In the genomic region with DNA sequence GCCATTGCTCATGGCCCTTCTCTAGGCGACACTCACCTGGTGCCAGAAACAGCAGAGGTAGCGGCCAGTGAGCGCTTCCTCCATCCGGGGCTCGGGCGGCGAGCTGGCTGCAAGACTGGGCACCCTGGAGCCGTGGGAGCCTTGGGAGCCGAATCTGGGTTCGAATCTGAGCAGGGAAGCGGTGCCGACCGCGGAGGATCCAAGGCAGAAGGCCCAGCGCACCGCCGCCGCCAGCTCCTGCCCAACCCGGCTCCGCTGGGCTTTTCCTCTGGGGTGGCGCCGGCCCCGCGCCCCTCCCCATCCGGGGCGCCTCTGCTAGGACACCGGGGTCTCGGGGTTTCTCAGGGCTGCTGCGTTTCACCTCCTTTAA, we compare ENCODE assay signal across 15 cellular contexts. TPM values are rescaled to one million over a fixed set of nuclear protein-coding genes. Genes with fewer than 3 reads are reported as not detected.
A peak's percentile ranks its signal among the peaks of the same experiment; 100 is the strongest.
DNase-seq lines count a peak whose midpoint lies in the region; ATAC-seq and TF ChIP-seq lines count a peak whose summit lies in the region.
"Had no signal": no experiment of that assay in that cellular context is flagged by ENCODE, and none has a peak within 500 bp of the region (broad histone marks: within the 10 kb centered on the region; RNA-seq: fewer than 3 reads in every experiment).

No MANE protein-coding gene starts in this region.

- H3K27me3 ChIP-seq in heart left ventricle (peaks cover 14 to 81% (median 47%) of the 10 kb centered on the region in 9 donors), neural cell (ENCODE audit: insufficient read depth, low read depth, low read length) (peaks cover 40% of the 10 kb centered on the region), tibial artery (no peaks in the 10 kb centered on the region), mesenchymal stem cell (ENCODE audit: control insufficient read depth in 1 of 2, insufficient read depth in 1 of 2, low read length in 2 of 2) (peaks cover 71 to 75% of the 10 kb centered on the region in 2 experiments), uterus (peaks cover 28 to 63% of the 10 kb centered on the region in 2 donors)

- H3K9me2 ChIP-seq in neural cell (ENCODE audit: insufficient read depth, low read length): no peaks in the 10 kb centered on the region

- no peak for TF ChIP-seq POLR2A in heart left ventricle (IDR thresholded peaks at IDR 0.05)
- TF ChIP-seq POLR2A in uterus (IDR thresholded peaks at IDR 0.05): no peak

- H4K91ac ChIP-seq in mesenchymal stem cell (ENCODE audit: low read length): no peak overlapping the region

- H4K20me1 ChIP-seq in neural cell (ENCODE audit: insufficient read depth): no peaks in the 10 kb centered on the region

- CTCF ChIA-PET in HEK293T (lab: Yijun Ruan, JAX): no interaction called here

- H3K4me1 ChIP-seq in heart left ventricle: peaks cover 0 to 82% (median 22%) of the 10 kb centered on the region in 12 donors
- peaks cover 0 to 76% (median 40%) of the 10 kb centered on the region in 4 donors for H3K4me1 ChIP-seq in tibial artery
- peaks cover 19% of the 10 kb centered on the region for H3K4me1 ChIP-seq in mesenchymal stem cell (ENCODE audit: control insufficient read depth, insufficient read depth, low read depth, low read length)
- peaks cover 0 to 21% of the 10 kb centered on the region in 2 donors for H3K4me1 ChIP-seq in uterus

- H3K79me2 ChIP-seq in neural cell (replicated peaks; ENCODE audit: insufficient read depth, low read length): peaks cover 65% of the 10 kb centered on the region

- DNase-seq in astrocyte of the hippocampus (ENCODE audit: low read depth, low spot score): peak; percentile 44
- DNase-seq in heart left ventricle: peak in 1 of 5 donors; percentile 28
- peak in 1 of 2 donors; percentile 66 for DNase-seq in tibial artery
- DNase-seq in HEK293T (ENCODE audit: extremely low spot score): no peak
- DNase-seq in mesenchymal stem cell: no peak
- no peak for DNase-seq in uterus
- DNase-seq: DMS79 treated with DMSO at 0.1 percent for 48 hours; NCI-H2227 treated with DMSO at 0.1 percent for 48 hours; stimulated activated CD4-positive, alpha-beta T cell treated with anti-CD3 and anti-CD28 coated beads, Interleukin-1b, Interleukin-23, amount 100 ng/mL, for 48 hours had no signal

- no peak for TF ChIP-seq RAD21 in neural cell (conservative IDR thresholded peaks at IDR 0.05)

- H3K14ac ChIP-seq in mesenchymal stem cell (ENCODE audit: low read length in 2 of 2): no peak overlapping the region

- H2BK15ac ChIP-seq in mesenchymal stem cell (ENCODE audit: low read depth, poor library complexity, severe bottlenecking): no peak overlapping the region

- TF ChIP-seq CTCF in heart left ventricle (IDR thresholded peaks at IDR 0.05): no peak
- no peak for TF ChIP-seq CTCF in neural cell (IDR thresholded peaks at IDR 0.05; ENCODE audit: poor library complexity, severe bottlenecking)
- no peak for TF ChIP-seq CTCF in tibial artery (IDR thresholded peaks at IDR 0.05)
- no peak for TF ChIP-seq CTCF in uterus (IDR thresholded peaks at IDR 0.05)

- no peak overlapping the region for H2BK12ac ChIP-seq in mesenchymal stem cell (ENCODE audit: low read length in 2 of 2)

- no peak for TF ChIP-seq EP300 in neural cell (conservative IDR thresholded peaks at IDR 0.05; ENCODE audit: poor library complexity, severe bottlenecking)

- H3K9ac ChIP-seq in neural cell (ENCODE audit: low read length) (peak overlapping the region; percentile 58), mesenchymal stem cell (ENCODE audit: low read length) (no peak overlapping the region)
- H3K9ac ChIP-seq: BLaER1 had no signal

- peaks cover 0 to 5% (median 0%) of the 10 kb centered on the region in 9 donors for H3K36me3 ChIP-seq in heart left ventricle
- H3K36me3 ChIP-seq in neural cell (ENCODE audit: insufficient read depth, low read length): no peaks in the 10 kb centered on the region
- H3K36me3 ChIP-seq in tibial artery: peaks cover 8 to 16% (median 11%) of the 10 kb centered on the region in 3 donors
- peaks cover 0 to 3% of the 10 kb centered on the region in 2 experiments for H3K36me3 ChIP-seq in mesenchymal stem cell (ENCODE audit: control insufficient read depth in 1 of 2, insufficient read depth in 2 of 2, low read depth in 1 of 2, low read length in 2 of 2)
- no peaks in the 10 kb centered on the region for H3K36me3 ChIP-seq in uterus
- H3K36me3 ChIP-seq: BLaER1 had no signal

- no peak overlapping the region for H3K23ac ChIP-seq in mesenchymal stem cell (ENCODE audit: low read length in 2 of 2)

- no peak overlapping the region for H2AK5ac ChIP-seq in mesenchymal stem cell (ENCODE audit: low read length, severe bottlenecking)

- H4K8ac ChIP-seq in mesenchymal stem cell (ENCODE audit: low read length): no peak overlapping the region

- H3K4me2 ChIP-seq in neural cell (ENCODE audit: low read length) (no peak overlapping the region), mesenchymal stem cell (ENCODE audit: low read length, poor library complexity, severe bottlenecking) (no peak overlapping the region)
- H3K4me2 ChIP-seq: BLaER1 had no signal

- no peak overlapping the region for H2BK120ac ChIP-seq in mesenchymal stem cell (ENCODE audit: low read depth, low read length)

- no peak overlapping the region for H2BK5ac ChIP-seq in mesenchymal stem cell (ENCODE audit: low read depth, low read length, poor library complexity, severe bottlenecking)

- intact Hi-C loops in heart left ventricle (cut with DNase I): loop anchor here (1.0 to 10.0 kb wide), 9 partner anchors 105 to 355 kb away; no protein-coding TSS in a partner anchor
- intact Hi-C loops in tibial artery (cut with DNase I; ENCODE audit: low total_unique reads): loop anchor here (5.0 kb wide), 3 partner anchors 155 to 340 kb away; no protein-coding TSS in a partner anchor
- intact Hi-C loops in uterus (cut with DNase I; ENCODE audit: low total_unique reads): no loop called here

- ATAC-seq in heart left ventricle (no peak), HG02588 (IDR thresholded peaks at IDR 0.05; ENCODE audit: unreplicated experiment) (no peak)

- POLR2A ChIA-PET in HEK293T (lab: Yijun Ruan, JAX): no interaction called here

- no peak overlapping the region for H3K4ac ChIP-seq in mesenchymal stem cell (ENCODE audit: low read depth in 1 of 2, low read length in 2 of 2)

- no peaks in the 10 kb centered on the region for H3F3A ChIP-seq in neural cell (ENCODE audit: insufficient read depth, low read length, poor library complexity, severe bottlenecking)

- H3K4me3 ChIP-seq in heart left ventricle (peak overlapping the region; percentile 38 to 95 (median 59)), neural cell (ENCODE audit: low read length) (peak overlapping the region; percentile 71), tibial artery (peak overlapping the region; percentile 77 to 92), mesenchymal stem cell (ENCODE audit: insufficient read depth in 1 of 2, low read depth in 1 of 2, low read length in 2 of 2) (no peak overlapping the region), uterus (no peak overlapping the region)
- H3K4me3 ChIP-seq: BLaER1 had no signal

- 17 to 41% (median 17%) methylated on average over 5 to 29 of the region's 29 CpGs for WGBS in heart left ventricle, 4 donors
- WGBS in mesenchymal stem cell: 23% methylated on average over 29 of the region's 29 CpGs

- no peaks in the 10 kb centered on the region for H3K9me3 ChIP-seq in heart left ventricle
- H3K9me3 ChIP-seq in neural cell (ENCODE audit: low read length): no peaks in the 10 kb centered on the region
- no peaks in the 10 kb centered on the region for H3K9me3 ChIP-seq in tibial artery
- H3K9me3 ChIP-seq in mesenchymal stem cell (ENCODE audit: control insufficient read depth, low read length): no peaks in the 10 kb centered on the region
- H3K9me3 ChIP-seq in uterus: no peaks in the 10 kb centered on the region
- H3K9me3 ChIP-seq: BLaER1 had no signal

- H3K27ac ChIP-seq in heart left ventricle (peak overlapping the region; percentile 64 to 98 (median 82)), neural cell (ENCODE audit: low read length) (no peak overlapping the region), tibial artery (peak overlapping the region; percentile 98 to 100), mesenchymal stem cell (ENCODE audit: low read length, poor library complexity, severe bottlenecking) (no peak overlapping the region), uterus (no peak overlapping the region)
- H3K27ac ChIP-seq: BLaER1 had no signal

- no peak overlapping the region for H2AFZ ChIP-seq in neural cell (ENCODE audit: low read depth, low read length)
- no peak overlapping the region for H2AFZ ChIP-seq in mesenchymal stem cell (ENCODE audit: low read depth, low read length)

- H3K79me1 ChIP-seq in mesenchymal stem cell (replicated peaks; ENCODE audit: low read length, poor library complexity, severe bottlenecking): no peaks in the 10 kb centered on the region

- H3K18ac ChIP-seq in mesenchymal stem cell (ENCODE audit: low read depth in 1 of 2, low read length in 2 of 2): no peak overlapping the region

TF ChIP-seq in neural cell, 6 proteins besides CTCF, POLR2A, EP300 and RAD21 (continues in another document):
- TF ChIP-seq EZH2 (IDR thresholded peaks at IDR 0.05; ENCODE audit: borderline replicate concordance, insufficient read depth, low read length, poor library complexity, severe bottlenecking): no peak

TF ChIP-seq in HEK293T, 16 proteins besides CTCF, POLR2A, EP300 and RAD21 (continues in another document):
- TF ChIP-seq ZNF384 (IDR thresholded peaks at IDR 0.05) (no peak), ARNT (IDR thresholded peaks at IDR 0.05) (no peak), TARDBP (IDR thresholded peaks at IDR 0.05) (no peak), FOXK2 (IDR thresholded peaks at IDR 0.05) (no peak), LEF1 (IDR thresholded peaks at IDR 0.05; ENCODE audit: borderline replicate concordance) (no peak)
- TF ChIP-seq, protein P1, sequence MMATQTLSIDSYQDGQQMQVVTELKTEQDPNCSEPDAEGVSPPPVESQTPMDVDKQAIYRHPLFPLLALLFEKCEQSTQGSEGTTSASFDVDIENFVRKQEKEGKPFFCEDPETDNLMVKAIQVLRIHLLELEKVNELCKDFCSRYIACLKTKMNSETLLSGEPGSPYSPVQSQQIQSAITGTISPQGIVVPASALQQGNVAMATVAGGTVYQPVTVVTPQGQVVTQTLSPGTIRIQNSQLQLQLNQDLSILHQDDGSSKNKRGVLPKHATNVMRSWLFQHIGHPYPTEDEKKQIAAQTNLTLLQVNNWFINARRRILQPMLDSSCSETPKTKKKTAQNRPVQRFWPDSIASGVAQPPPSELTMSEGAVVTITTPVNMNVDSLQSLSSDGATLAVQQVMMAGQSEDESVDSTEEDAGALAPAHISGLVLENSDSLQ (IDR thresholded peaks at IDR 0.05): no peak

RNA-seq across cellular contexts. Expression of gene PRDM16, which starts 1.7 kb away (rescaled TPM):
- total RNA-seq in heart left ventricle (10 to 100 TPM in 7 of 9 donors, 1 to 10 TPM in 2; 6.0 to 22.7 (median 14.4) TPM), uterus (1 to 10 TPM in 1 of 4 donors, under 1 TPM in 2, not detected in 1; 0.26 to 7.7 (median 0.35) TPM)
- polyA plus RNA-seq in heart left ventricle (10 to 100 TPM; 11.3 to 13.1 TPM), neural cell (0.16 and 0.21 TPM in 2 replicates)
- polyA minus RNA-seq in neural cell: 2.7 and 5.1 TPM in 2 replicates
- 0.06 TPM for polyA plus RNA-seq in mesenchymal stem cell (2013, experiment 1 of 2)
- 0.11 TPM for polyA plus RNA-seq in mesenchymal stem cell (2013, experiment 2 of 2)

RNA-seq across cellular contexts. Expression of gene ACTRT2, which starts 46.0 kb away (rescaled TPM):
- total RNA-seq in heart left ventricle (not detected), uterus (not detected)
- polyA plus RNA-seq in heart left ventricle (not detected), neural cell (not detected in 2 replicates)
- polyA minus RNA-seq in neural cell: not detected in 2 replicates
- polyA plus RNA-seq in mesenchymal stem cell (2013, experiment 1 of 2): not detected
- polyA plus RNA-seq in mesenchymal stem cell (2013, experiment 2 of 2): not detected
- total RNA-seq: epithelial cell of proximal tubule, liver, omental fat pad had no signal
- polyA plus RNA-seq: liver had no signal

Comparison
In these comparisons a context has a peak if more than half of its experiments do, and no peak if none do; other contexts are left out.
1. H3K27ac ChIP-seq: peak in heart left ventricle (12 of 12) and tibial artery (2 of 2); none in neural cell (single experiment), mesenchymal stem cell (single experiment) and uterus (0 of 2).
2. H3K4me3 ChIP-seq: peak in heart left ventricle (12 of 12), neural cell (single experiment) and tibial artery (2 of 2); none in mesenchymal stem cell (0 of 2) and uterus (0 of 2).